In genomic region chr18:27894746-27895145, GRCh38 we compare ENCODE assay signal across 31 cellular contexts.
"Had no signal": no experiment of that assay in that cellular context is flagged by ENCODE, and none has a peak within 500 bp of the region (broad histone marks: within the 10 kb centered on the region; RNA-seq: fewer than 3 reads in every experiment).

No MANE protein-coding gene starts in this region.

- H3K27ac Mint-ChIP-seq: activated B cell treated with CpG ODN at 0.5 μM for 24 hours; activated CD8-positive, alpha-beta T cell treated with anti-CD3 and anti-CD28 coated beads for 36 hours; activated naive CD4-positive, alpha-beta T cell treated with anti-CD3 and anti-CD28 coated beads for 36 hours; activated naive CD4-positive, alpha-beta T cell treated with anti-CD3 and anti-CD28 coated beads, Interleukin-2, amount 50 U/mL, for 24 hours; activated naive CD8-positive, alpha-beta T cell treated with anti-CD3 and anti-CD28 coated beads for 36 hours; activated naive CD8-positive, alpha-beta T cell treated with anti-CD3 and anti-CD28 coated beads, Interleukin-2, amount 50 U/mL, for 24 hours; activated T-helper 1 cell treated with anti-CD3 and anti-CD28 coated beads, Interleukin-12 subunit alpha, Interleukin-12 subunit beta, Interleukin-2, Interleukin-4 antibody, amounts not matched to agents 30 ng/mL and 10 ng/mL and 1 ng/mL, durations not matched to agents 14 hours and 24 hours and 36 hours; activated T-helper 2 cell treated with anti-CD3 and anti-CD28 coated beads, Interferon-gamma antibody, Interleukin-2, Interleukin-4, amounts not matched to agents 10 μg/mL and 5 μg/mL and 100 μg/mL, durations not matched to agents 14 hours and 24 hours and 36 hours; effector memory CD8-positive, alpha-beta T cell; T-helper 17 cell; T-helper 2 cell treated with Interferon-gamma antibody and Interleukin-4, amounts not matched to agents 5 μg/mL and 100 μg/mL, for 36 hours had no signal

- H3K36me3 Mint-ChIP-seq: activated naive CD4-positive, alpha-beta T cell treated with anti-CD3 and anti-CD28 coated beads, Interleukin-2, amount 50 U/mL, for 24 hours; activated naive CD8-positive, alpha-beta T cell treated with anti-CD3 and anti-CD28 coated beads for 36 hours had no signal

- DNase-seq: activated B cell treated with CpG ODN at 0.5 μM for 24 hours; activated CD4-positive, alpha-beta T cell treated with anti-CD3 and anti-CD28 coated beads for 48 hours; activated CD4-positive, alpha-beta T cell treated with anti-CD3 and anti-CD28 coated beads, Interleukin-2, amount 50 U/mL, for 1 hour; activated CD4-positive, alpha-beta T cell treated with anti-CD3 and anti-CD28 coated beads, Interleukin-2, amount 50 U/mL, for 48 hours; activated CD8-positive, alpha-beta memory T cell treated with anti-CD3 and anti-CD28 coated beads for 24 hours; activated CD8-positive, alpha-beta T cell treated with anti-CD3 and anti-CD28 coated beads for 36 hours; activated effector memory CD4-positive, alpha-beta T cell treated with anti-CD3 and anti-CD28 coated beads, Interleukin-2, amount 50 U/mL, for 16 hours; activated naive CD4-positive, alpha-beta T cell treated with anti-CD3 and anti-CD28 coated beads for 36 hours; activated naive CD8-positive, alpha-beta T cell treated with anti-CD3 and anti-CD28 coated beads for 36 hours; activated naive CD8-positive, alpha-beta T cell treated with anti-CD3 and anti-CD28 coated beads, Interleukin-2, amount 50 U/mL, for 24 hours; activated T-cell treated with anti-CD3 and anti-CD28 coated beads, Interleukin-2, amount 50 U/mL, for 1 hour; activated T-cell treated with anti-CD3 and anti-CD28 coated beads, Interleukin-2, amount 50 U/mL, for 48 hours; adrenal gland; amygdala; aorta; body of pancreas; caudate nucleus; cortex of kidney; dermis blood vessel endothelial cell; effector CD4-positive, alpha-beta T cell; effector memory CD8-positive, alpha-beta T cell; foreskin keratinocyte; head of caudate nucleus; T-helper 1 cell; T-helper 17 cell; T1000; WERI-Rb-1 had no signal

- H3K4me1 Mint-ChIP-seq: activated B cell treated with CpG ODN at 0.5 μM for 24 hours; activated naive CD4-positive, alpha-beta T cell treated with anti-CD3 and anti-CD28 coated beads, Interleukin-2, amount 50 U/mL, for 24 hours; activated naive CD8-positive, alpha-beta T cell treated with anti-CD3 and anti-CD28 coated beads for 36 hours; activated naive CD8-positive, alpha-beta T cell treated with anti-CD3 and anti-CD28 coated beads, Interleukin-2, amount 50 U/mL, for 24 hours; T-helper 17 cell had no signal

- H3K4me3 Mint-ChIP-seq: activated B cell treated with CpG ODN at 0.5 μM for 24 hours; activated CD8-positive, alpha-beta T cell treated with anti-CD3 and anti-CD28 coated beads for 36 hours; activated naive CD4-positive, alpha-beta T cell treated with anti-CD3 and anti-CD28 coated beads for 36 hours; activated naive CD4-positive, alpha-beta T cell treated with anti-CD3 and anti-CD28 coated beads, Interleukin-2, amount 50 U/mL, for 24 hours; activated naive CD8-positive, alpha-beta T cell treated with anti-CD3 and anti-CD28 coated beads for 36 hours; activated naive CD8-positive, alpha-beta T cell treated with anti-CD3 and anti-CD28 coated beads, Interleukin-2, amount 50 U/mL, for 24 hours; activated T-helper 1 cell treated with anti-CD3 and anti-CD28 coated beads, Interleukin-12 subunit alpha, Interleukin-12 subunit beta, Interleukin-2, Interleukin-4 antibody, amounts not matched to agents 30 ng/mL and 10 ng/mL and 1 ng/mL, durations not matched to agents 14 hours and 24 hours and 36 hours; effector memory CD8-positive, alpha-beta T cell; T-helper 17 cell; T-helper 2 cell treated with Interferon-gamma antibody and Interleukin-4, amounts not matched to agents 5 μg/mL and 100 μg/mL, for 36 hours had no signal

- H3K9me3 Mint-ChIP-seq: activated naive CD4-positive, alpha-beta T cell treated with anti-CD3 and anti-CD28 coated beads, Interleukin-2, amount 50 U/mL, for 24 hours had no signal

- H3K27me3 Mint-ChIP-seq: activated B cell treated with CpG ODN at 0.5 μM for 24 hours; activated CD8-positive, alpha-beta T cell treated with anti-CD3 and anti-CD28 coated beads for 36 hours; activated naive CD4-positive, alpha-beta T cell treated with anti-CD3 and anti-CD28 coated beads, Interleukin-2, amount 50 U/mL, for 24 hours; activated naive CD8-positive, alpha-beta T cell treated with anti-CD3 and anti-CD28 coated beads for 36 hours; activated naive CD8-positive, alpha-beta T cell treated with anti-CD3 and anti-CD28 coated beads, Interleukin-2, amount 50 U/mL, for 24 hours; effector memory CD8-positive, alpha-beta T cell; T-helper 17 cell had no signal
